In the genomic region with DNA sequence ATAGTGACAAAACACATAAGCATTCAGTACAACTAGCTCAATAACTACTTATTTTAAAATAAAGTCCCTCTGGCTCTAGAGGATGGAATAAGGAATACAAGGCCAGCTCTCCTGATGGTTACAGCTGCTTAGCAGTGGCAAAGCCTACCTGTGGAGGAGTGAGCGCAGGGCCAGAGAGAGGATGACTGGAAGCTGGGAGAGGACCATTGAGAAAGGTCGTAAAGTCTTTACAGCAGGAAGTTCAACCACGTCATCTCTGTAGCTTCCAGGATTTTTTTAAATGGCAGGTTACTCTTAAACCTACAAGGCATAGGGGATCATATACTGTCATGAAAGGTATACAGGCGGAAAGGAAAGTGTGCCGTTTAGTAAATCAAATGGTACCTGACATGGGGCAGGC, we compare ENCODE assay signal across 1 cellular context.
TF ChIP-seq lines count a peak whose summit lies in the region.

No MANE protein-coding gene starts in this region.

TF ChIP-seq in HepG2, 621 proteins besides CTCF, POLR2A, EP300 and RAD21:
- no peak for TF ChIP-seq TFDP2 (CRISPR knock-in tag; IDR thresholded peaks at IDR 0.05)
- TF ChIP-seq HBP1 (CRISPR knock-in tag; IDR thresholded peaks at IDR 0.05; ENCODE audit: low read depth) = no peak
- TF ChIP-seq MYNN (CRISPR knock-in tag; IDR thresholded peaks at IDR 0.05; ENCODE audit: low read depth) = no peak
- no peak for TF ChIP-seq ZNF562 (CRISPR knock-in tag; IDR thresholded peaks at IDR 0.05; ENCODE audit: borderline replicate concordance)
- no peak for TF ChIP-seq SNRNP70 (IDR thresholded peaks at IDR 0.05; ENCODE audit: low read depth, low read length)
- no peak for TF ChIP-seq ARID5B (CRISPR knock-in tag; IDR thresholded peaks at IDR 0.05)
- TF ChIP-seq ETV6 (CRISPR knock-in tag; conservative IDR thresholded peaks at IDR 0.05) = no peak
- no peak for TF ChIP-seq CERS6 (CRISPR knock-in tag; IDR thresholded peaks at IDR 0.05)
- TF ChIP-seq ZNF264 (CRISPR knock-in tag; IDR thresholded peaks at IDR 0.05) = no peak
- TF ChIP-seq ZNF317 (CRISPR knock-in tag; IDR thresholded peaks at IDR 0.05) = no peak
